ENCODE assay signal across 1 cellular context in the genomic region with DNA sequence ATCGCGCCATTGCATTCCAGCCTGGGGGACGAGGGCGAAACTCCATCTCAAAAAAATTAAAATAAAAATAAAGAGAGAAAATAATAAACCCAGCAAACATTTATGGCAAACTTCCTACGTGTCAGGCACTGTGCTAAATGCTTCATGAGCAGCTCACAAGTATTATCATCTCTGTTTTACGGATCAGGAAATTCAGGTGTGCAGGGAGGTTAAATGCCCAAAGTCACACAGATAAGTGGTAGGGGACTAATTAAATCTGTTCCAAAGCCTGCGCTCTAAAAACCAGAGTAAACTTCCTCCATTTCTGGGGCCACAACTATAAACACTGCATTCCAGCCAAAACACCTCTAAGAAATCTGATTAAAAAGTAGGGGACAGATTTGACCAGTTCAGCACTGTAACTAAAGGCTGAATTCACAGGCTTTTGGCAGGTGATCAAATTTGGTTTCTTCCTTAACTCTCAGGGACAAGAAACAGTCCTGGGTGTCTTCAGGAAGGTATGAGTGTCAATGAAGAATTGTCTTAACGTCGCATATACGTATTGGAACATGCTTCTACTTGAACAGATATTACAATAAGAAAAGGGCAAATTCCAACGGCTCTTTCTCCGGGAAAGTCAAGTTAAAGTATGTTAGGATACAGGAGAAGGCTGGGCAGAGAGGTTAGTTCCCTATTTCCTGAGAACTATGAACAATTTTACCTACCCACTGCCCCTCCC.
TF ChIP-seq lines count a peak whose summit lies in the region.

No MANE protein-coding gene starts in this region.

TF ChIP-seq in GM12878, 131 proteins besides CTCF, POLR2A, EP300 and RAD21:
- TF ChIP-seq, protein P1, sequence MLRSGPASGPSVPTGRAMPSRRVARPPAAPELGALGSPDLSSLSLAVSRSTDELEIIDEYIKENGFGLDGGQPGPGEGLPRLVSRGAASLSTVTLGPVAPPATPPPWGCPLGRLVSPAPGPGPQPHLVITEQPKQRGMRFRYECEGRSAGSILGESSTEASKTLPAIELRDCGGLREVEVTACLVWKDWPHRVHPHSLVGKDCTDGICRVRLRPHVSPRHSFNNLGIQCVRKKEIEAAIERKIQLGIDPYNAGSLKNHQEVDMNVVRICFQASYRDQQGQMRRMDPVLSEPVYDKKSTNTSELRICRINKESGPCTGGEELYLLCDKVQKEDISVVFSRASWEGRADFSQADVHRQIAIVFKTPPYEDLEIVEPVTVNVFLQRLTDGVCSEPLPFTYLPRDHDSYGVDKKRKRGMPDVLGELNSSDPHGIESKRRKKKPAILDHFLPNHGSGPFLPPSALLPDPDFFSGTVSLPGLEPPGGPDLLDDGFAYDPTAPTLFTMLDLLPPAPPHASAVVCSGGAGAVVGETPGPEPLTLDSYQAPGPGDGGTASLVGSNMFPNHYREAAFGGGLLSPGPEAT (IDR thresholded peaks at IDR 0.05; ENCODE audit: low read depth): 0 out of 2 replicates have a peak, but pooled peaks have one; percentile 11
- TF ChIP-seq, protein P2, sequence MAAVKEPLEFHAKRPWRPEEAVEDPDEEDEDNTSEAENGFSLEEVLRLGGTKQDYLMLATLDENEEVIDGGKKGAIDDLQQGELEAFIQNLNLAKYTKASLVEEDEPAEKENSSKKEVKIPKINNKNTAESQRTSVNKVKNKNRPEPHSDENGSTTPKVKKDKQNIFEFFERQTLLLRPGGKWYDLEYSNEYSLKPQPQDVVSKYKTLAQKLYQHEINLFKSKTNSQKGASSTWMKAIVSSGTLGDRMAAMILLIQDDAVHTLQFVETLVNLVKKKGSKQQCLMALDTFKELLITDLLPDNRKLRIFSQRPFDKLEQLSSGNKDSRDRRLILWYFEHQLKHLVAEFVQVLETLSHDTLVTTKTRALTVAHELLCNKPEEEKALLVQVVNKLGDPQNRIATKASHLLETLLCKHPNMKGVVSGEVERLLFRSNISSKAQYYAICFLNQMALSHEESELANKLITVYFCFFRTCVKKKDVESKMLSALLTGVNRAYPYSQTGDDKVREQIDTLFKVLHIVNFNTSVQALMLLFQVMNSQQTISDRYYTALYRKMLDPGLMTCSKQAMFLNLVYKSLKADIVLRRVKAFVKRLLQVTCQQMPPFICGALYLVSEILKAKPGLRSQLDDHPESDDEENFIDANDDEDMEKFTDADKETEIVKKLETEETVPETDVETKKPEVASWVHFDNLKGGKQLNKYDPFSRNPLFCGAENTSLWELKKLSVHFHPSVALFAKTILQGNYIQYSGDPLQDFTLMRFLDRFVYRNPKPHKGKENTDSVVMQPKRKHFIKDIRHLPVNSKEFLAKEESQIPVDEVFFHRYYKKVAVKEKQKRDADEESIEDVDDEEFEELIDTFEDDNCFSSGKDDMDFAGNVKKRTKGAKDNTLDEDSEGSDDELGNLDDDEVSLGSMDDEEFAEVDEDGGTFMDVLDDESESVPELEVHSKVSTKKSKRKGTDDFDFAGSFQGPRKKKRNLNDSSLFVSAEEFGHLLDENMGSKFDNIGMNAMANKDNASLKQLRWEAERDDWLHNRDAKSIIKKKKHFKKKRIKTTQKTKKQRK (IDR thresholded peaks at IDR 0.05; ENCODE audit: low read depth, low read length): no peak
